In genomic region chr19:51905639-51906038, GRCh38 we compare ENCODE assay signal across 7 cellular contexts. TPM values are rescaled to one million over a fixed set of nuclear protein-coding genes. Genes with fewer than 3 reads are reported as not detected.
DNase-seq lines count a peak whose midpoint lies in the region; ATAC-seq and TF ChIP-seq lines count a peak whose summit lies in the region.
"Not testable (repeated sequence)": the region's sequence is repeated elsewhere in the genome, so short reads cannot be mapped to it uniquely, and the experiment has no call there.

No MANE protein-coding gene starts in this region.

- H3K4me1 Mint-ChIP-seq in endodermal cell = peaks cover 16% of the 10 kb centered on the region
- H3K4me1 Mint-ChIP-seq in neural crest cell = peaks cover 22% of the 10 kb centered on the region

- peak overlapping the region; percentile 99 for H3K27ac Mint-ChIP-seq in endodermal cell
- not testable (repeated sequence) for H3K27ac Mint-ChIP-seq in neural crest cell (ENCODE audit: unreplicated experiment)

- H3K4me3 ChIP-seq in HUES6 (ENCODE audit: low read depth, low read length) = peak overlapping the region; percentile 96
- peak overlapping the region; percentile 91 for H3K4me3 ChIP-seq in endodermal cell (ENCODE audit: low read length)
- peak overlapping the region; percentile 96 for H3K4me3 ChIP-seq in iPS-18a (ENCODE audit: low read length)
- H3K4me3 ChIP-seq in psoas muscle = peak overlapping the region; percentile 73

- not testable (repeated sequence) for H3K27me3 Mint-ChIP-seq in endodermal cell (ENCODE audit: insufficient read depth)
- H3K27me3 Mint-ChIP-seq in neural crest cell (ENCODE audit: low read depth) = peaks cover 25% of the 10 kb centered on the region

- H3K9ac ChIP-seq in HUES6 (ENCODE audit: low read length) = peak overlapping the region; percentile 98
- H3K9ac ChIP-seq in endodermal cell (ENCODE audit: extremely low read depth, low read length, poor library complexity, severe bottlenecking) = peak overlapping the region; percentile 98
- peak overlapping the region; percentile 98 for H3K9ac ChIP-seq in iPS-18a (ENCODE audit: low read length)

- H3K9me3 Mint-ChIP-seq in endodermal cell (peaks cover 97% of the 10 kb centered on the region), neural crest cell (peaks cover 27% of the 10 kb centered on the region)

- H3K27ac ChIP-seq in HUES6 (ENCODE audit: low read depth, low read length) = peak overlapping the region; percentile 97
- H3K27ac ChIP-seq in VCaP = peak overlapping the region; percentile 100
- H3K27ac ChIP-seq in endodermal cell (ENCODE audit: low read depth, low read length); psoas muscle: not testable (repeated sequence)
- peak overlapping the region; percentile 86 for H3K27ac ChIP-seq in iPS-18a (ENCODE audit: low read length)

- not testable (repeated sequence) for TF ChIP-seq CTCF in VCaP (conservative IDR thresholded peaks at IDR 0.05); endodermal cell (conservative IDR thresholded peaks at IDR 0.05); neural crest cell (conservative IDR thresholded peaks at IDR 0.05); psoas muscle (IDR thresholded peaks at IDR 0.05)

- H3K4me3 Mint-ChIP-seq in endodermal cell = peak overlapping the region; percentile 98
- H3K4me3 Mint-ChIP-seq in neural crest cell = peak overlapping the region; percentile 68

- H3K9me3 ChIP-seq in HUES6 (ENCODE audit: control insufficient read depth, insufficient read depth, low read depth, low read length) (peaks cover 44% of the 10 kb centered on the region), endodermal cell (ENCODE audit: control insufficient read depth, low read length) (peaks cover 79% of the 10 kb centered on the region), iPS-18a (ENCODE audit: control insufficient read depth, low read depth, low read length) (peaks cover 17% of the 10 kb centered on the region), psoas muscle (peaks cover 36% of the 10 kb centered on the region)

- intact Hi-C loops in psoas muscle (cut with DNase I) = loop anchor here in 1 of 2 donors (2.0 to 10.0 kb wide), 2 partner anchors 21 to 79 kb away; partner anchors contain the start of genes ZNF350 and ZNF613

- H3K27me3 ChIP-seq in HUES6 (ENCODE audit: control insufficient read depth, insufficient read depth, low read length); endodermal cell (ENCODE audit: control insufficient read depth, insufficient read depth, low read length, poor library complexity, severe bottlenecking); iPS-18a (ENCODE audit: control insufficient read depth, insufficient read depth, low read length); psoas muscle (ENCODE audit: insufficient read depth in 3 of 3, low read length in 2 of 3): not testable (repeated sequence)

- H3K4me1 ChIP-seq in HUES6 (ENCODE audit: control insufficient read depth, insufficient read depth, low read length) (peaks cover 19% of the 10 kb centered on the region), iPS-18a (ENCODE audit: control insufficient read depth, low read depth, low read length) (peaks cover 15% of the 10 kb centered on the region)
- H3K4me1 ChIP-seq in endodermal cell (ENCODE audit: control insufficient read depth, insufficient read depth, low read length); psoas muscle: not testable (repeated sequence)

- DNase-seq in DMS53 treated with DMSO at 0.1 percent for 48 hours (lab: John Stamatoyannopoulos, UW; ENCODE audit: unreplicated experiment) = peak; percentile 27
- not testable (repeated sequence) for DNase-seq in endodermal cell; neural crest cell (ENCODE audit: low read depth, low spot score); psoas muscle

- WGBS in endodermal cell (ENCODE audit: insufficient coverage in 1 of 2, insufficient read length in 1 of 2), 2 experiments = 47 to 80% methylated on average over 1 to 2 of the region's 3 CpGs
- WGBS in psoas muscle, 3 donors = 82 to 89% (median 84%) methylated on average over 3 of the region's 3 CpGs

- H3K36me3 ChIP-seq in HUES6 (ENCODE audit: control insufficient read depth, insufficient read depth, low read length) (peaks cover 32% of the 10 kb centered on the region), endodermal cell (ENCODE audit: control insufficient read depth, insufficient read depth, low read length) (peaks cover 22% of the 10 kb centered on the region), iPS-18a (ENCODE audit: control insufficient read depth, low read depth, low read length) (peaks cover 16% of the 10 kb centered on the region)
- H3K36me3 ChIP-seq in psoas muscle (ENCODE audit: insufficient read depth in 1 of 2, low read depth in 1 of 2) = not testable (repeated sequence)

- peaks cover 51% of the 10 kb centered on the region for H3K36me3 Mint-ChIP-seq in endodermal cell (ENCODE audit: low read depth)
- H3K36me3 Mint-ChIP-seq in neural crest cell (ENCODE audit: low read depth) = peaks cover 37% of the 10 kb centered on the region

- ATAC-seq in psoas muscle = not testable (repeated sequence)

RNA-seq across cellular contexts. Expression of gene ZNF649, which starts 0.8 kb away (rescaled TPM):
- 10 to 100 TPM; 61.0 to 69.3 TPM for total RNA-seq in endodermal cell
- 24.6 TPM for polyA plus RNA-seq in endodermal cell (2013, experiment 1 of 2)
- 21.7 TPM for polyA plus RNA-seq in endodermal cell (2013, experiment 2 of 2)
- total RNA-seq in neural crest cell = 33.7 TPM in 2 replicates
- 1 to 10 TPM; 4.2 to 6.0 (median 4.9) TPM for total RNA-seq in psoas muscle
- 1 to 10 TPM; 2.9 to 6.0 (median 3.6) TPM for polyA plus RNA-seq in psoas muscle

RNA-seq across cellular contexts. Expression of gene ZNF577, which starts 17.9 kb away (rescaled TPM):
- total RNA-seq in endodermal cell (10 to 100 TPM; 25.8 to 31.1 TPM), neural crest cell (15.7 and 20.4 TPM in 2 replicates), psoas muscle (1 to 10 TPM; 3.9 to 9.1 (median 5.3) TPM)
- 16.8 TPM for polyA plus RNA-seq in endodermal cell (2013, experiment 1 of 2)
- polyA plus RNA-seq in endodermal cell (2013, experiment 2 of 2) = 14.0 TPM
- polyA plus RNA-seq in psoas muscle = 10 to 100 TPM in 1 of 3 donors, 1 to 10 TPM in 2; 3.1 to 10.4 (median 5.1) TPM

RNA-seq across cellular contexts. Expression of gene ZNF613, which starts 21.6 kb away (rescaled TPM):
- total RNA-seq in endodermal cell (10 to 100 TPM; 17.5 to 22.5 TPM), neural crest cell (6.3 and 8.7 TPM in 2 replicates), psoas muscle (1 to 10 TPM; 1.7 to 3.6 (median 2.3) TPM)
- 6.6 TPM for polyA plus RNA-seq in endodermal cell (2013, experiment 1 of 2)
- 5.7 TPM for polyA plus RNA-seq in endodermal cell (2013, experiment 2 of 2)
- 1 to 10 TPM; 1.7 to 4.5 (median 2.3) TPM for polyA plus RNA-seq in psoas muscle
